In genomic region chr3:55572816-55573215, GRCh38 we compare ENCODE assay signal across 18 cellular contexts.
"Had no signal": no experiment of that assay in that cellular context is flagged by ENCODE, and none has a peak within 500 bp of the region (broad histone marks: within the 10 kb centered on the region; RNA-seq: fewer than 3 reads in every experiment).

No MANE protein-coding gene starts in this region.

- H3K9me3 ChIP-seq: left ventricle myocardium inferior, pancreas, prostate gland, spleen, tibial nerve, upper lobe of left lung, vagina had no signal

- H3K4me1 ChIP-seq: pancreas, prostate gland, tibial nerve, upper lobe of left lung had no signal

- H3K4me3 ChIP-seq: left ventricle myocardium inferior, pancreas, prostate gland, spleen, tibial nerve, upper lobe of left lung, vagina had no signal

- H3K4me1 Mint-ChIP-seq: memory B cell; stimulated activated memory B cell treated with anti-CD40 and anti-IgM and Interleukin-4, amounts not matched to agents 10 μg/mL and 1 μg/mL and 100 μg/mL, for 72 hours had no signal

- H3K9me3 Mint-ChIP-seq: memory B cell; nephron; neural crest cell; stimulated activated memory B cell treated with anti-CD40 and anti-IgM and Interleukin-4, amounts not matched to agents 10 μg/mL and 1 μg/mL and 100 μg/mL, for 72 hours; stimulated activated naive CD8-positive, alpha-beta T cell treated with anti-CD3 and anti-CD28 coated beads, Interleukin-15, amount 100 ng/mL, for 72 hours had no signal

- DNase-seq: islet precursor cell; naive thymus-derived CD8-positive, alpha-beta T cell; pancreas; retina; small intestine; spleen; stimulated activated CD4-positive, alpha-beta T cell treated with anti-CD3 and anti-CD28 coated beads, Interleukin-4, amount 100 ng/mL, for 24 hours; stimulated activated naive CD4-positive, alpha-beta T cell treated with Interleukin-2 at 50 U/mL for 16 hours; stimulated activated naive CD8-positive, alpha-beta T cell treated with anti-CD3 and anti-CD28 coated beads, Interleukin-15, amount 100 ng/mL, for 72 hours had no signal

- ATAC-seq: naive thymus-derived CD8-positive, alpha-beta T cell; stimulated activated memory B cell treated with anti-CD40 and anti-IgM and Interleukin-4, amounts not matched to agents 10 μg/mL and 1 μg/mL and 100 μg/mL, for 72 hours; stimulated activated naive CD8-positive, alpha-beta T cell treated with anti-CD3 and anti-CD28 coated beads, Interleukin-15, amount 100 ng/mL, for 72 hours had no signal

- H3K36me3 Mint-ChIP-seq: memory B cell; naive thymus-derived CD8-positive, alpha-beta T cell; stimulated activated memory B cell treated with anti-CD40 and anti-IgM and Interleukin-4, amounts not matched to agents 10 μg/mL and 1 μg/mL and 100 μg/mL, for 72 hours had no signal

- H3K36me3 ChIP-seq: left ventricle myocardium inferior, pancreas, prostate gland, spleen, tibial nerve, upper lobe of left lung, vagina had no signal

- H3K27me3 ChIP-seq: pancreas, spleen, tibial nerve, upper lobe of left lung, vagina had no signal

- H3K27ac ChIP-seq: pancreas, spleen, tibial nerve, upper lobe of left lung, vagina had no signal

- H3K4me3 Mint-ChIP-seq: memory B cell; naive thymus-derived CD8-positive, alpha-beta T cell; nephron; neural crest cell; stimulated activated memory B cell treated with anti-CD40 and anti-IgM and Interleukin-4, amounts not matched to agents 10 μg/mL and 1 μg/mL and 100 μg/mL, for 72 hours; stimulated activated naive CD8-positive, alpha-beta T cell treated with anti-CD3 and anti-CD28 coated beads, Interleukin-15, amount 100 ng/mL, for 72 hours had no signal

- H3K27me3 Mint-ChIP-seq: stimulated activated memory B cell treated with anti-CD40 and anti-IgM and Interleukin-4, amounts not matched to agents 10 μg/mL and 1 μg/mL and 100 μg/mL, for 72 hours; stimulated activated naive CD8-positive, alpha-beta T cell treated with anti-CD3 and anti-CD28 coated beads, Interleukin-15, amount 100 ng/mL, for 72 hours had no signal

- H3K27ac Mint-ChIP-seq: memory B cell; naive thymus-derived CD8-positive, alpha-beta T cell; stimulated activated memory B cell treated with anti-CD40 and anti-IgM and Interleukin-4, amounts not matched to agents 10 μg/mL and 1 μg/mL and 100 μg/mL, for 72 hours; stimulated activated naive CD8-positive, alpha-beta T cell treated with anti-CD3 and anti-CD28 coated beads, Interleukin-15, amount 100 ng/mL, for 72 hours had no signal
